Comparison of ENCODE assay signal across 15 cellular contexts in the genomic region with DNA sequence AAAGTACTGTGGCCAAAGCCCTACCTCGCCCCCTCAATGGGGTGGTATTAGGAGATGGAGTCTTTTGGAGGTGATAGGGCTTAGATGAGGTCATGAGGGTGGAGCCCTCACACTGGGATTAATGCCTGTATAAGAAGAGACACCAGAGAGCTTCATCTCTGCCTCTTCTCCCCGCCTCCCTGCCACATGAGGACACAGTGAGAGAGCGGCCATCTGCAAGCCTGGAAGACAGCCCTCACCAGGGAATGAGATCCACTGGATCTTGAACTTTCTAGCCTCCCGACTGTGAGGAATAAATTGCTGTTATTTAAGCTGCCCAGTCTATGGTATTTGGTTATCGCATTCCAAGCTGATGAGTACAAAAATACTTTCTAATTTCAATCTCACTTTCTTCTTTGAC.
A peak's percentile ranks its signal among the peaks of the same experiment; 100 is the strongest.
DNase-seq lines count a peak whose midpoint lies in the region; ATAC-seq, FAIRE-seq and TF ChIP-seq lines count a peak whose summit lies in the region.
"Had no signal": no experiment of that assay in that cellular context is flagged by ENCODE, and none has a peak within 500 bp of the region (broad histone marks: within the 10 kb centered on the region; RNA-seq: fewer than 3 reads in every experiment).

No MANE protein-coding gene starts in this region.

- no peak overlapping the region for H3K27ac Mint-ChIP-seq in astrocyte (ENCODE audit: unreplicated experiment)
- peak overlapping the region; percentile 21 for H3K27ac Mint-ChIP-seq in osteocyte (ENCODE audit: unreplicated experiment)
- H3K27ac Mint-ChIP-seq: CD8-positive, alpha-beta memory T cell had no signal

- ATAC-seq in GM19023 (IDR thresholded peaks at IDR 0.05; ENCODE audit: unreplicated experiment) = no peak
- ATAC-seq: HCT116 had no signal

- H3K4me2 ChIP-seq in astrocyte (ENCODE audit: low read length) = no peak overlapping the region
- H3K4me2 ChIP-seq: BLaER1 had no signal

- TF ChIP-seq CTCF in astrocyte (IDR thresholded peaks at IDR 0.05; ENCODE audit: insufficient read depth, low read depth, low read length) (no peak), osteocyte (IDR thresholded peaks at IDR 0.05) (no peak), thyroid gland (IDR thresholded peaks at IDR 0.05) (no peak)

- no peaks in the 10 kb centered on the region for H3K9me3 ChIP-seq in astrocyte (ENCODE audit: insufficient read depth, low read depth, low read length)
- no peaks in the 10 kb centered on the region for H3K9me3 ChIP-seq in thyroid gland
- H3K9me3 ChIP-seq: Caco-2 had no signal

- H3K27me3 ChIP-seq in astrocyte (ENCODE audit: insufficient read depth, low read length) (no peaks in the 10 kb centered on the region), thyroid gland (no peaks in the 10 kb centered on the region)
- H3K27me3 ChIP-seq: BLaER1 had no signal

- H3K79me2 ChIP-seq in astrocyte (ENCODE audit: insufficient read depth, low read length) = no peaks in the 10 kb centered on the region

- H3K4me1 ChIP-seq in astrocyte (ENCODE audit: insufficient read depth, low read length) (no peaks in the 10 kb centered on the region), thyroid gland (peaks cover 0 to 12% of the 10 kb centered on the region in 2 donors)
- H3K4me1 ChIP-seq: Caco-2 had no signal

- H3K9ac ChIP-seq in astrocyte (ENCODE audit: low read length) = no peak overlapping the region
- H3K9ac ChIP-seq: BLaER1 had no signal

- H3K4me3 Mint-ChIP-seq in astrocyte (ENCODE audit: unreplicated experiment) (no peak overlapping the region), osteocyte (ENCODE audit: unreplicated experiment) (no peak overlapping the region)
- H3K4me3 Mint-ChIP-seq: CD8-positive, alpha-beta memory T cell had no signal

- H3K27ac ChIP-seq in astrocyte (ENCODE audit: low read depth, low read length) (no peak overlapping the region), thyroid gland (no peak overlapping the region)
- H3K27ac ChIP-seq: BLaER1 had no signal

- no peaks in the 10 kb centered on the region for H4K20me1 ChIP-seq in astrocyte (ENCODE audit: insufficient read depth, low read length)
- H4K20me1 ChIP-seq: BLaER1 had no signal

- intact Hi-C loops in thyroid gland (cut with DNase I) = no loop called here

- WGBS in thyroid gland, 2 donors = 83 to 85% methylated on average over 5 of the region's 5 CpGs

- in situ Hi-C loops in G401 (cut with HindIII; ENCODE audit: low sequenced_read_pairs) = no loop called here

- H3K4me1 Mint-ChIP-seq in astrocyte (ENCODE audit: low read depth, unreplicated experiment) = peaks cover 7% of the 10 kb centered on the region
- H3K4me1 Mint-ChIP-seq in osteocyte (ENCODE audit: unreplicated experiment) = peaks cover 16% of the 10 kb centered on the region
- H3K4me1 Mint-ChIP-seq: CD8-positive, alpha-beta memory T cell had no signal

- no peaks in the 10 kb centered on the region for H3K36me3 ChIP-seq in astrocyte (ENCODE audit: insufficient read depth, low read length)
- no peaks in the 10 kb centered on the region for H3K36me3 ChIP-seq in thyroid gland
- H3K36me3 ChIP-seq: BLaER1 had no signal

- FAIRE-seq in astrocyte (lab: Jason Lieb, UNC) = no peak
- FAIRE-seq: A204.1, H1 had no signal

- TF ChIP-seq POLR2A in thyroid gland (IDR thresholded peaks at IDR 0.05) = no peak

- H3K36me3 Mint-ChIP-seq in astrocyte (ENCODE audit: low read depth, unreplicated experiment) (peaks cover 4% of the 10 kb centered on the region), osteocyte (ENCODE audit: unreplicated experiment) (no peaks in the 10 kb centered on the region)
- H3K36me3 Mint-ChIP-seq: CD8-positive, alpha-beta memory T cell had no signal

- DNase-seq in G401 (ENCODE audit: low spot score) (peak; percentile 57), astrocyte (ENCODE audit: low read depth) (peak; percentile 23), cerebellar cortex (ENCODE audit: low spot score) (peak; percentile 50), osteocyte (ENCODE audit: extremely low spot score, unreplicated experiment) (no peak), thyroid gland (no peak), NCI-H1930 (lab: John Stamatoyannopoulos, UW) (no peak)
- DNase-seq: Caco-2; CD8-positive, alpha-beta memory T cell; DND-41; GF-D8 had no signal

- H3K27me3 Mint-ChIP-seq in astrocyte (ENCODE audit: low read depth, unreplicated experiment) (no peaks in the 10 kb centered on the region), osteocyte (ENCODE audit: unreplicated experiment) (no peaks in the 10 kb centered on the region)
- H3K27me3 Mint-ChIP-seq: CD8-positive, alpha-beta memory T cell had no signal

- H3K4me3 ChIP-seq in astrocyte (ENCODE audit: insufficient read depth, low read depth, low read length) (no peak overlapping the region), thyroid gland (replicated peaks in 1 of 3) (no peak overlapping the region)
- H3K4me3 ChIP-seq: BLaER1 had no signal

- peaks cover 2% of the 10 kb centered on the region for H3K9me3 Mint-ChIP-seq in astrocyte (ENCODE audit: unreplicated experiment)
- H3K9me3 Mint-ChIP-seq in osteocyte (ENCODE audit: unreplicated experiment) = peaks cover 16% of the 10 kb centered on the region

- no peak overlapping the region for H2AFZ ChIP-seq in astrocyte (ENCODE audit: low read depth, low read length)

Comparison
In these comparisons a context has a peak if more than half of its experiments do, and no peak if none do; other contexts are left out.
1. DNase-seq: peak in G401 (single experiment), astrocyte (single experiment) and cerebellar cortex (single experiment); none in osteocyte (single experiment), thyroid gland (0 of 2) and NCI-H1930 (0 of 2).